In the genomic region with DNA sequence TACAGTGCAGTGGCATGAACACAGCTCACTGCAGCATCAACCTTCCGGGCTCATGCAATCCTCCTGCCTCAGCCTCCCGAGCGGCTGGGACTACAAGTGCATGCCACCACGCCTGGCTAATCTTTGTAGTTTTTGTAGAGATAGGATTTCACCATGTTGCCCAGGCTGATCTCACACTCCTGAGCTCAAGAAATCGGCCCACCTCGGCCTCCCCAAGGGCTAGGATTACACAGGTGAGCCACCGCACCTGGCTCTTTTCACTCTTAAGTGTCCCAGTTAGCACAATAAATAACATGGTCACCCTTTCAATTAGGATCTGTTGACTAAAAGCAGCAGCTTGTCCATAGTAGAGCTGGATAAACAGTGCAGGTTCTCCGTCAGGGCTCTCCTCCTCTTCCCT, we compare ENCODE assay signal across 9 cellular contexts. TPM values are rescaled to one million over a fixed set of nuclear protein-coding genes. Genes with fewer than 3 reads are reported as not detected.
DNase-seq lines count a peak whose midpoint lies in the region; ATAC-seq, FAIRE-seq and TF ChIP-seq lines count a peak whose summit lies in the region.
"Had no signal": no experiment of that assay in that cellular context is flagged by ENCODE, and none has a peak within 500 bp of the region (broad histone marks: within the 10 kb centered on the region; RNA-seq: fewer than 3 reads in every experiment).

No MANE protein-coding gene starts in this region.

- peak overlapping the region in 4 of 7 donors; percentile 79 to 92 (median 86) for H3K27ac Mint-ChIP-seq in CD14-positive monocyte
- peak overlapping the region; percentile 52 for H3K27ac Mint-ChIP-seq in activated T-helper 2 cell treated with anti-CD3 and anti-CD28 coated beads, Interferon-gamma antibody, Interleukin-2, Interleukin-4, amounts not matched to agents 10 μg/mL and 5 μg/mL and 100 μg/mL, durations not matched to agents 14 hours and 24 hours and 36 hours
- no peak overlapping the region for H3K27ac Mint-ChIP-seq in memory B cell

- H3K9me3 Mint-ChIP-seq in CD14-positive monocyte = peaks cover 0 to 3% (median 0%) of the 10 kb centered on the region in 7 donors
- H3K9me3 Mint-ChIP-seq in activated T-helper 2 cell treated with anti-CD3 and anti-CD28 coated beads, Interferon-gamma antibody, Interleukin-2, Interleukin-4, amounts not matched to agents 10 μg/mL and 5 μg/mL and 100 μg/mL, durations not matched to agents 14 hours and 24 hours and 36 hours = peaks cover 8% of the 10 kb centered on the region
- no peaks in the 10 kb centered on the region for H3K9me3 Mint-ChIP-seq in memory B cell

- H3K27me3 Mint-ChIP-seq in CD14-positive monocyte (ENCODE audit: low read depth in 3 of 3) = no peaks in the 10 kb centered on the region
- H3K27me3 Mint-ChIP-seq in activated T-helper 2 cell treated with anti-CD3 and anti-CD28 coated beads, Interferon-gamma antibody, Interleukin-2, Interleukin-4, amounts not matched to agents 10 μg/mL and 5 μg/mL and 100 μg/mL, durations not matched to agents 14 hours and 24 hours and 36 hours (ENCODE audit: low read depth) = no peaks in the 10 kb centered on the region
- H3K27me3 Mint-ChIP-seq in memory B cell = no peaks in the 10 kb centered on the region

- H3K36me3 Mint-ChIP-seq in CD14-positive monocyte = peaks cover 11 to 16% of the 10 kb centered on the region in 2 donors
- peaks cover 29% of the 10 kb centered on the region for H3K36me3 Mint-ChIP-seq in activated T-helper 2 cell treated with anti-CD3 and anti-CD28 coated beads, Interferon-gamma antibody, Interleukin-2, Interleukin-4, amounts not matched to agents 10 μg/mL and 5 μg/mL and 100 μg/mL, durations not matched to agents 14 hours and 24 hours and 36 hours (ENCODE audit: low read depth)
- peaks cover 4% of the 10 kb centered on the region for H3K36me3 Mint-ChIP-seq in memory B cell

- H3K4me3 ChIP-seq in Jurkat, Clone E6-1 (ENCODE audit: low read length) = peak overlapping the region; percentile 98

- no peak for TF ChIP-seq POLR2A in GM12891 (IDR thresholded peaks at IDR 0.05; ENCODE audit: low read depth, low read length)

- FAIRE-seq in GM12891 (lab: Jason Lieb, UNC) = no peak

- intact Hi-C loops in CD14-positive monocyte (cut with micrococcal nuclease) = loop anchor here in 1 of 2 donors (10.0 kb wide), 1 partner anchor 1516 kb away; a partner anchor contains a TSS
- intact Hi-C loops in activated T-helper 2 cell treated with anti-CD3 and anti-CD28 coated beads, Interferon-gamma antibody, Interleukin-2, Interleukin-4, amounts not matched to agents 10 μg/mL and 5 μg/mL and 100 μg/mL, durations not matched to agents 14 hours and 24 hours and 36 hours (cut with micrococcal nuclease) = no loop called here

- TF ChIP-seq CTCF in CD14-positive monocyte (IDR thresholded peaks at IDR 0.05) = no peak

- H3K4me3 Mint-ChIP-seq in CD14-positive monocyte (no peak overlapping the region), memory B cell (peak overlapping the region; percentile 93)
- H3K4me3 Mint-ChIP-seq in activated T-helper 2 cell treated with anti-CD3 and anti-CD28 coated beads, Interferon-gamma antibody, Interleukin-2, Interleukin-4, amounts not matched to agents 10 μg/mL and 5 μg/mL and 100 μg/mL, durations not matched to agents 14 hours and 24 hours and 36 hours (ENCODE audit: low read depth) = peak overlapping the region; percentile 97

- ATAC-seq in memory B cell (ENCODE audit: low read depth) (no peak), HG02852 (IDR thresholded peaks at IDR 0.05; ENCODE audit: unreplicated experiment) (no peak), GM21515 (IDR thresholded peaks at IDR 0.05; ENCODE audit: unreplicated experiment) (no peak)

- peaks cover 14% of the 10 kb centered on the region for H3K4me1 Mint-ChIP-seq in CD14-positive monocyte
- peaks cover 42% of the 10 kb centered on the region for H3K4me1 Mint-ChIP-seq in activated T-helper 2 cell treated with anti-CD3 and anti-CD28 coated beads, Interferon-gamma antibody, Interleukin-2, Interleukin-4, amounts not matched to agents 10 μg/mL and 5 μg/mL and 100 μg/mL, durations not matched to agents 14 hours and 24 hours and 36 hours (ENCODE audit: low read depth)
- H3K4me1 Mint-ChIP-seq in memory B cell = peaks cover 22% of the 10 kb centered on the region

- DNase-seq in CD14-positive monocyte (ENCODE audit: low spot score) (no peak), memory B cell (ENCODE audit: low spot score in 2 of 2) (no peak), GM12891 (ENCODE audit: insufficient read length, low spot score) (no peak)
- DNase-seq in Jurkat, Clone E6-1 (ENCODE audit: low read depth, low spot score) = no peak
- DNase-seq in activated T-helper 2 cell treated with anti-CD3 and anti-CD28 coated beads, Interferon-gamma antibody, Interleukin-2, Interleukin-4, amounts not matched to agents 10 μg/mL and 5 μg/mL and 100 μg/mL, durations not matched to agents 14 hours and 24 hours and 36 hours (ENCODE audit: low spot score) = no peak
- DNase-seq in activated CD8-positive, alpha-beta memory T cell treated with anti-CD3 and anti-CD28 coated beads for 24 hours = no peak
- DNase-seq: activated CD4-positive, CD25-positive, alpha-beta regulatory T cell treated with anti-CD3 and anti-CD28 coated beads, Interleukin-2, amount 50 U/mL, for 72 hours had no signal

TF ChIP-seq in GM12891, 5 proteins besides CTCF, POLR2A, EP300 and RAD21:
- no peak for TF ChIP-seq PAX5 (IDR thresholded peaks at IDR 0.05; ENCODE audit: insufficient read depth, low read length, severe bottlenecking)

RNA-seq across cellular contexts. Expression of a gene that starts 1.4 kb away (rescaled TPM):
- 1 to 10 TPM; 2.0 to 6.1 TPM for polyA plus RNA-seq in CD14-positive monocyte
- polyA plus RNA-seq in Jurkat, Clone E6-1 (2012; ENCODE audit: insufficient read depth, insufficient read length) = 70.3 TPM
- 59.8 and 60.7 TPM in 2 replicates for total RNA-seq in activated T-helper 2 cell treated with anti-CD3 and anti-CD28 coated beads, Interferon-gamma antibody, Interleukin-2, Interleukin-4, amounts not matched to agents 10 μg/mL and 5 μg/mL and 100 μg/mL, durations not matched to agents 14 hours and 24 hours and 36 hours
- polyA plus RNA-seq in GM12891 (2012; ENCODE audit: low read depth, missing spikeins) = 23.4 TPM

Comparison
In these comparisons a context has a peak if more than half of its experiments do, and no peak if none do; other contexts are left out.
1. H3K4me3 Mint-ChIP-seq: peak in activated T-helper 2 cell treated with anti-CD3 and anti-CD28 coated beads, Interferon-gamma antibody, Interleukin-2, Interleukin-4, amounts not matched to agents 10 μg/mL and 5 μg/mL and 100 μg/mL, durations not matched to agents 14 hours and 24 hours and 36 hours (single experiment) and memory B cell (single experiment); none in CD14-positive monocyte (0 of 2).